Comparison of ENCODE assay signal across 11 cellular contexts in the genomic region with DNA sequence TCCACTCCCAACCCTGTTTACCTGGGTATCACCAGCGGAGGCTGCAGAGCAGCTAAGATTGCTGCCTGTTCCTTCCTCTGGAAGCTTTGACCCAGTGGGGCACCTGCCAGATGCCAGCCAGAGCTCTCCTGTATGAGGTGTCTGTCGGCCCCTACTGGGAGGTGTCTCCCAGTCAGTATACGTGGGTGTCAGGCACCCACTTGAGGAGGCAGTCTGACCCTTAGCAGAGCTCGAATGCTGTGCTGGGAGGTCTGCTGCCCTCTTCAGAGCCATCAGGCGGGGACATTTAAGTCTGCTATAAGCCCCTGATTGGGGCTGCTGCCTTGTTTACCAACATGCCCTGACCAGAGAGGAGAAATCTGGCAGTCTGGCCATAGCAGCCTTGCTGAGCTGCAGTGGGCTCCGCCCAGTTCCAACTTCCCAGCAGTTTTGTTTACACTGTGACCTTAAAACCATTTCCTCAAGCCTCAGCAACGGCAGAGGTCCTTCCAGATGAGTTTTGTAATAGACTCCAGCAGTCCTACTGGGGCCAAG. TPM values are rescaled to one million over a fixed set of nuclear protein-coding genes. Genes with fewer than 3 reads are reported as not detected.
DNase-seq lines count a peak whose midpoint lies in the region; ATAC-seq and TF ChIP-seq lines count a peak whose summit lies in the region.
"Not testable (repeated sequence)": the region's sequence is repeated elsewhere in the genome, so short reads cannot be mapped to it uniquely, and the experiment has no call there.
"Had no signal": no experiment of that assay in that cellular context is flagged by ENCODE, and none has a peak within 500 bp of the region (broad histone marks: within the 10 kb centered on the region; RNA-seq: fewer than 3 reads in every experiment).

No MANE protein-coding gene starts in this region.

- H3K9me3 Mint-ChIP-seq in MCF 10A (ENCODE audit: unreplicated experiment) = not testable (repeated sequence)

- WGBS in SK-N-SH (ENCODE audit: low lambda C conversion rate) = 57% methylated on average over 2 of the region's 7 CpGs
- WGBS in transverse colon (ENCODE audit: low coverage in 1 of 2), 2 donors = 20 to 46% methylated on average over 1 to 5 of the region's 7 CpGs

- peak; percentile 70 for DNase-seq in Daoy (ENCODE audit: low read depth)
- DNase-seq in LNCaP clone FGC (ENCODE audit: low read depth) = peak; percentile 46
- not testable (repeated sequence) for DNase-seq in SK-N-SH; left lobe of liver (ENCODE audit: low spot score)
- peak; percentile 84 for DNase-seq in MCF 10A (ENCODE audit: unreplicated experiment)
- peak; percentile 81 for DNase-seq in fibroblast of the conjunctiva (ENCODE audit: low read depth)
- peak; percentile 75 for DNase-seq in transverse colon

- peak overlapping the region; percentile 85 for H3K27ac Mint-ChIP-seq in MCF 10A (ENCODE audit: low read depth, unreplicated experiment)

- H3K36me3 Mint-ChIP-seq in MCF 10A (ENCODE audit: insufficient read depth, unreplicated experiment) = not testable (repeated sequence)

- not testable (repeated sequence) for TF ChIP-seq RAD21 in SK-N-SH (IDR thresholded peaks at IDR 0.05; ENCODE audit: low read length)

- H3K27ac ChIP-seq in SK-N-SH (ENCODE audit: low read depth in 2 of 2, low read length in 1 of 2) = peak overlapping the region in 1 of 2 experiments; percentile 84; a peak in 2 of 4 replicates
- H3K27ac ChIP-seq in parathyroid adenoma = peak overlapping the region; percentile 53
- peak overlapping the region; percentile 70 to 80 (median 78) for H3K27ac ChIP-seq in transverse colon

- H3K4me2 ChIP-seq in SK-N-SH = peak overlapping the region; percentile 73; the same call in 1 of the 2 replicates
- H3K4me2 ChIP-seq in parathyroid adenoma (ENCODE audit: low read length) = not testable (repeated sequence)

- intact Hi-C loops in MCF 10A (cut with micrococcal nuclease); transverse colon (cut with DNase I; ENCODE audit: low total_unique reads): not testable (repeated sequence)

- H3K9me2 ChIP-seq in SK-N-SH = not testable (repeated sequence)

- H3K4me1 ChIP-seq in SK-N-SH (ENCODE audit: control insufficient read depth in 1 of 2, insufficient read depth in 2 of 2, low read depth in 1 of 2, low read length in 1 of 2) = peaks cover 5 to 21% of the 10 kb centered on the region in 2 experiments; a peak in 3 of 4 replicates
- peaks cover 18% of the 10 kb centered on the region for H3K4me1 ChIP-seq in parathyroid adenoma
- peaks cover 23 to 35% (median 32%) of the 10 kb centered on the region in 4 donors for H3K4me1 ChIP-seq in transverse colon

- POLR2A ChIA-PET in SK-N-SH (lab: Yijun Ruan, JAX) = not testable (repeated sequence)
- POLR2A ChIA-PET in MCF 10A (lab: Yijun Ruan, JAX) = interaction anchor here (0.6 to 3.5 kb wide), 14 partner anchors 8 to 841 kb away, joined by 3 to 37 read pairs (median 4); partner anchors contain the start of genes LRP11 and PCMT1

- H4K20me1 ChIP-seq in SK-N-SH (ENCODE audit: insufficient read depth) = not testable (repeated sequence)

- H3K4me3 Mint-ChIP-seq in MCF 10A (ENCODE audit: unreplicated experiment) = peak overlapping the region; percentile 41

- BruUV-seq in MCF 10A (replicated peaks; lab: Mats Ljungman, UMichigan) = not testable (repeated sequence)

- peak overlapping the region; percentile 49 for H2AFZ ChIP-seq in SK-N-SH (ENCODE audit: low read depth)
- H2AFZ ChIP-seq in parathyroid adenoma = peak overlapping the region; percentile 81

- in situ Hi-C loops in transverse colon (cut with MboI; ENCODE audit: low pct_ligation_motif_present in 1 of 4, low pct_unique_long_range_greater_than_20kb in 1 of 4, low sequenced_read_pairs in 3 of 4) = not testable (repeated sequence)

- H3F3A ChIP-seq in SK-N-SH (replicated peaks; ENCODE audit: insufficient read depth) = peaks cover 24% of the 10 kb centered on the region

- not testable (repeated sequence) for TF ChIP-seq POLR2A in transverse colon (IDR thresholded peaks at IDR 0.05)

- TF ChIP-seq EP300 in SK-N-SH (IDR thresholded peaks at IDR 0.05; ENCODE audit: borderline replicate concordance in 1 of 2, low read depth in 1 of 2, low read length in 1 of 2); transverse colon (IDR thresholded peaks at IDR 0.05; ENCODE audit: low read depth): not testable (repeated sequence)

- H3K36me3 ChIP-seq in SK-N-SH (replicated peaks in 1 of 2; ENCODE audit: control insufficient read depth in 1 of 2, insufficient read depth in 2 of 2, low read length in 1 of 2); parathyroid adenoma (ENCODE audit: control insufficient read depth, insufficient read depth, low read length); transverse colon: not testable (repeated sequence)

- not testable (repeated sequence) for TF ChIP-seq CTCF in LNCaP clone FGC (IDR thresholded peaks at IDR 0.05; ENCODE audit: control insufficient read depth, extremely low read depth, insufficient read depth); SK-N-SH (IDR thresholded peaks at IDR 0.05); MCF 10A (IDR thresholded peaks at IDR 0.05; ENCODE audit: unreplicated experiment); transverse colon (IDR thresholded peaks at IDR 0.05)
- TF ChIP-seq CTCF in parathyroid adenoma (IDR thresholded peaks at IDR 0.05) = peak; percentile 41

- not testable (repeated sequence) for H3K27me3 Mint-ChIP-seq in MCF 10A (ENCODE audit: insufficient read depth, unreplicated experiment)

- H3K27me3 ChIP-seq in SK-N-SH (ENCODE audit: insufficient read depth); parathyroid adenoma (ENCODE audit: control insufficient read depth, insufficient read depth, low read length); transverse colon: not testable (repeated sequence)

- not testable (repeated sequence) for H3K9ac ChIP-seq in SK-N-SH, parathyroid adenoma

- H3K79me2 ChIP-seq in SK-N-SH (ENCODE audit: insufficient read depth); parathyroid adenoma: not testable (repeated sequence)

- CTCF ChIA-PET in SK-N-SH (lab: Yijun Ruan, JAX) = not testable (repeated sequence)
- CTCF ChIA-PET in MCF 10A (lab: Yijun Ruan, JAX) = interaction anchor here (0.6 to 2.2 kb wide), 11 partner anchors 9 to 1157 kb away, joined by 3 to 14 read pairs (median 4); partner anchors contain the start of gene LRP11

- not testable (repeated sequence) for H3K9me3 ChIP-seq in SK-N-SH; parathyroid adenoma (ENCODE audit: control insufficient read depth, low read length); transverse colon

- ATAC-seq in left lobe of liver = peak; percentile 31

- not testable (repeated sequence) for H3K4me3 ChIP-seq in LNCaP clone FGC (ENCODE audit: low read depth, low read length); SK-N-SH (ENCODE audit: low read depth in 2 of 2, low read length in 1 of 2); parathyroid adenoma (ENCODE audit: low read depth, low read length); transverse colon

- H3K4me1 Mint-ChIP-seq in MCF 10A (ENCODE audit: insufficient read depth, unreplicated experiment) = peaks cover 68% of the 10 kb centered on the region

RNA-seq across cellular contexts. Expression of gene RAET1E, which starts 2.8 kb away (rescaled TPM):
- total RNA-seq in Daoy (2014; rRNA removed; shearing (Covaris generic)) = 1.4 and 4.1 TPM in 2 replicates
- polyA plus RNA-seq in SK-N-SH (2012; rRNA removed) = 0.15 and 0.26 TPM in 2 replicates
- polyA plus RNA-seq in SK-N-SH (2012; cell fraction: cytosol; rRNA removed) = 0.12 and 0.21 TPM in 2 replicates
- polyA plus RNA-seq in SK-N-SH (2012; cell fraction: nucleus; rRNA removed) = 0.11 and 0.22 TPM in 2 replicates
- total RNA-seq in MCF 10A (2022) (28.9 and 37.6 TPM in 2 replicates), left lobe of liver (not detected), transverse colon (not detected)
- total RNA-seq: activated T-helper 1 cell treated with anti-CD3 and anti-CD28 coated beads, Interleukin-12 subunit alpha, Interleukin-12 subunit beta, Interleukin-2, Interleukin-4 antibody, amounts not matched to agents 30 ng/mL and 10 ng/mL and 1 ng/mL, durations not matched to agents 14 hours and 24 hours and 36 hours; H1; T-helper 1 cell treated with Interleukin-12 subunit alpha and Interleukin-12 subunit beta and Interleukin-4 antibody, amounts not matched to agents 30 ng/mL and 1 ng/mL, for 36 hours had no signal
- polyA plus RNA-seq: H1 had no signal

RNA-seq across cellular contexts. Expression of gene RAET1G, which starts 27.8 kb away (rescaled TPM):
- 0.27 and 0.86 TPM in 2 replicates for total RNA-seq in Daoy (2014; rRNA removed; shearing (Covaris generic))
- polyA plus RNA-seq in SK-N-SH (2012; rRNA removed) = 1.7 and 2.5 TPM in 2 replicates
- polyA plus RNA-seq in SK-N-SH (2012; cell fraction: cytosol; rRNA removed) = 1.5 and 2.2 TPM in 2 replicates
- polyA plus RNA-seq in SK-N-SH (2012; cell fraction: nucleus; rRNA removed) = 0.95 and 1.3 TPM in 2 replicates
- total RNA-seq in MCF 10A (2022) (8.3 and 9.9 TPM in 2 replicates), left lobe of liver (not detected), transverse colon (not detected)
- total RNA-seq: H1; T-helper 1 cell treated with Interleukin-12 subunit alpha and Interleukin-12 subunit beta and Interleukin-4 antibody, amounts not matched to agents 30 ng/mL and 1 ng/mL, for 36 hours had no signal

RNA-seq across cellular contexts. Expression of gene LRP11, which starts 31.0 kb away (rescaled TPM):
- 60.6 and 73.0 TPM in 2 replicates for total RNA-seq in Daoy (2014; rRNA removed; shearing (Covaris generic))
- polyA plus RNA-seq in SK-N-SH (2012; rRNA removed) = 25.0 and 29.5 TPM in 2 replicates
- 25.4 and 29.7 TPM in 2 replicates for polyA plus RNA-seq in SK-N-SH (2012; cell fraction: cytosol; rRNA removed)
- 12.1 and 19.0 TPM in 2 replicates for polyA plus RNA-seq in SK-N-SH (2012; cell fraction: nucleus; rRNA removed)
- total RNA-seq in MCF 10A (2022) = 38.1 and 46.1 TPM in 2 replicates
- 11.1 TPM for total RNA-seq in left lobe of liver
- total RNA-seq in transverse colon = 10 to 100 TPM in 3 of 4 donors, 1 to 10 TPM in 1; 2.2 to 50.5 (median 21.2) TPM

RNA-seq across cellular contexts. Expression of gene ULBP2, which starts 46.7 kb away (rescaled TPM):
- 42.6 and 53.7 TPM in 2 replicates for total RNA-seq in Daoy (2014; rRNA removed; shearing (Covaris generic))
- 5.0 and 5.3 TPM in 2 replicates for polyA plus RNA-seq in SK-N-SH (2012; rRNA removed)
- 3.6 and 3.7 TPM in 2 replicates for polyA plus RNA-seq in SK-N-SH (2012; cell fraction: cytosol; rRNA removed)
- 3.8 and 4.5 TPM in 2 replicates for polyA plus RNA-seq in SK-N-SH (2012; cell fraction: nucleus; rRNA removed)
- 3.1 and 5.2 TPM in 2 replicates for total RNA-seq in MCF 10A (2022)
- 0.18 TPM for total RNA-seq in left lobe of liver
- total RNA-seq in transverse colon = not detected
- total RNA-seq: H1 had no signal
